In genomic region chr2:104215269-104216161, GRCh38 we compare ENCODE assay signal across 20 cellular contexts.
"Had no signal": no experiment of that assay in that cellular context is flagged by ENCODE, and none has a peak within 500 bp of the region (broad histone marks: within the 10 kb centered on the region; RNA-seq: fewer than 3 reads in every experiment).

No MANE protein-coding gene starts in this region.

- H3K27ac ChIP-seq: colonic mucosa, prostate gland, right atrium auricular region, thyroid gland had no signal

- H3K4me3 ChIP-seq: colonic mucosa, prostate gland, right atrium auricular region, thyroid gland had no signal

- H3K4me1 Mint-ChIP-seq: activated B cell treated with CpG ODN at 0.5 μM for 24 hours; activated CD4-positive, alpha-beta memory T cell treated with anti-CD3 and anti-CD28 coated beads, Interleukin-2, amount 10 ng/mL, durations not matched to agents 7 days and 5 days; central memory CD8-positive, alpha-beta T cell; natural killer cell had no signal

- H3K27me3 ChIP-seq: colonic mucosa, right atrium auricular region, thyroid gland had no signal

- H3K36me3 ChIP-seq: colonic mucosa, prostate gland, right atrium auricular region, thyroid gland had no signal

- H3K4me1 ChIP-seq: colonic mucosa, prostate gland, right atrium auricular region, thyroid gland had no signal

- H3K9me3 Mint-ChIP-seq: activated B cell treated with CpG ODN at 0.5 μM for 24 hours had no signal

- H3K9me3 ChIP-seq: colonic mucosa, prostate gland, right atrium auricular region, thyroid gland had no signal

- DNase-seq: activated B cell treated with CpG ODN at 0.5 μM for 24 hours; activated CD4-positive, alpha-beta memory T cell treated with anti-CD3 and anti-CD28 coated beads, Interleukin-2, amount 10 ng/mL, durations not matched to agents 7 days and 5 days; activated CD4-positive, alpha-beta T cell treated with anti-CD3 and anti-CD28 coated beads for 48 hours; activated naive CD4-positive, alpha-beta T cell treated with anti-CD3 and anti-CD28 coated beads for 36 hours; activated T-cell treated with anti-CD3 and anti-CD28 coated beads, Interleukin-2, amount 50 U/mL, for 1 hour; colonic mucosa; erythroblast; foreskin melanocyte; glutamatergic neuron; hippocampal formation; left cardiac atrium; mesenchymal stem cell; natural killer cell; stimulated activated CD4-positive, alpha-beta T cell treated with anti-CD3 and anti-CD28 coated beads, Interleukin-2, amount 100 ng/mL, for 24 hours; stimulated activated naive CD4-positive, alpha-beta T cell treated with Interleukin-2 at 50 U/mL for 16 hours; thyroid gland had no signal

- H3K36me3 Mint-ChIP-seq: natural killer cell had no signal

- H3K27me3 Mint-ChIP-seq: activated B cell treated with CpG ODN at 0.5 μM for 24 hours; activated CD4-positive, alpha-beta memory T cell treated with anti-CD3 and anti-CD28 coated beads, Interleukin-2, amount 10 ng/mL, durations not matched to agents 7 days and 5 days; central memory CD8-positive, alpha-beta T cell had no signal

- H3K4me3 Mint-ChIP-seq: activated B cell treated with CpG ODN at 0.5 μM for 24 hours; activated CD4-positive, alpha-beta memory T cell treated with anti-CD3 and anti-CD28 coated beads, Interleukin-2, amount 10 ng/mL, durations not matched to agents 7 days and 5 days; activated naive CD4-positive, alpha-beta T cell treated with anti-CD3 and anti-CD28 coated beads for 36 hours; central memory CD8-positive, alpha-beta T cell; natural killer cell; T-helper 2 cell treated with Interferon-gamma antibody and Interleukin-4, amounts not matched to agents 5 μg/mL and 100 μg/mL, for 36 hours had no signal

- H3K27ac Mint-ChIP-seq: activated B cell treated with CpG ODN at 0.5 μM for 24 hours; activated CD4-positive, alpha-beta memory T cell treated with anti-CD3 and anti-CD28 coated beads, Interleukin-2, amount 10 ng/mL, durations not matched to agents 7 days and 5 days; activated naive CD4-positive, alpha-beta T cell treated with anti-CD3 and anti-CD28 coated beads for 36 hours; natural killer cell; T-helper 2 cell treated with Interferon-gamma antibody and Interleukin-4, amounts not matched to agents 5 μg/mL and 100 μg/mL, for 36 hours had no signal
